16 cellular contexts compared by ENCODE assay signal in the genomic region with DNA sequence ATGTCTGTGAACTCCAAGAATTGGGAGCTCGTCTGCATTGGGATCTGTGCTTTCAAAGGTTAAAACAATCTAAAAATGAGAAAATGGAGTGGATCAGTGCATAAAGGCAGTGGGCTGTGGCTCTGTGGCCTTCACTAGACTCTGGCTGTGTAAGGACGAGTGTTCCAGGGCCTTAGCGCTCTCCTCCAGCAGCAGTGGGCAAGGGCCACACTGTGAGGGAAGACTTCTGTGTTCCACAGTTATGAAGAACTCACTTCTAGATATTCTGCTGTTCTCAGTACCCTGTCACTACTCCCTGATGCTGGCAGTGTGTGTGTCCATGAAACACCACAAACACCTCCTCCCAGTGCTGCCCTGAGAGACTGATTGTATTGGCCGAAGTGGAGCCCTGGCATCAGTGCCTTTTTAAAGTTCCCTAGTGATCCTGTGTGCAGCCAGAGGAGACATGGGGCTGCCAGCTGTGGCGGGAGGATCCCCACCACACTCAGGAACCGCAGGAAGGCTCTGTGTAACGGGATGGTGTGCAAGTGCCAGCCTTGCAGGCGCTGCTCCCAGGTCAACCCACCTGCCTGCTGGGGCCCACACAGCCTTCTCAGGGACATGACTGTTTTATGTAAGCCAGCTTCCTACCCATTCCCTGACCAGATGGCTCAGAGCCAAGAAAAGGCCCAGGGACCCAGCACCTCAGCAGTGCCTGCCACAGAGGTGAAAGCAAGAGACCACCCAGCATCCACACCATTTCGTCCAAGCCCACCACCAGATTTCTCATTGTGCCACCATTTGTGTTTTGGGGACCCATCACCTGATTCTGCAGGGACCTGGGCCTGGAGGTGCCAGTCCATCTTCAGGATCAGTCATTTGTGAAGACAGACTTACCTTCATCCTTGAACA. TPM values are rescaled to one million over a fixed set of nuclear protein-coding genes. Genes with fewer than 3 reads are reported as not detected.
DNase-seq lines count a peak whose midpoint lies in the region; ATAC-seq and TF ChIP-seq lines count a peak whose summit lies in the region.
"Had no signal": no experiment of that assay in that cellular context is flagged by ENCODE, and none has a peak within 500 bp of the region (broad histone marks: within the 10 kb centered on the region; RNA-seq: fewer than 3 reads in every experiment).

No MANE protein-coding gene starts in this region.

- H3K79me2 ChIP-seq in OCI-LY7 (ENCODE audit: insufficient read depth, low read depth, low read length): no peaks in the 10 kb centered on the region
- H3K79me2 ChIP-seq: hepatocyte had no signal

- H3K36me3 ChIP-seq in esophagus muscularis mucosa (peaks cover 0 to 30% (median 12%) of the 10 kb centered on the region in 4 donors), OCI-LY7 (ENCODE audit: insufficient read depth, low read length) (peaks cover 43% of the 10 kb centered on the region; the same call in 1 of the 2 replicates), Caco-2 (ENCODE audit: control insufficient read depth, insufficient read depth, low read length) (no peaks in the 10 kb centered on the region)

- H2AFZ ChIP-seq in OCI-LY7 (ENCODE audit: low read length): no peak overlapping the region
- H2AFZ ChIP-seq: hepatocyte had no signal

- H3K27ac ChIP-seq in esophagus muscularis mucosa (replicated peaks in 1 of 4): peak overlapping the region; percentile 42 to 68 (median 48)
- H3K27ac ChIP-seq in OCI-LY7 (ENCODE audit: low read depth, low read length, poor library complexity, severe bottlenecking): no peak overlapping the region
- H3K27ac ChIP-seq: colonic mucosa, hepatocyte had no signal

- no peaks in the 10 kb centered on the region for H3K9me3 Mint-ChIP-seq in CD14-positive monocyte
- no peaks in the 10 kb centered on the region for H3K9me3 Mint-ChIP-seq in osteocyte (ENCODE audit: unreplicated experiment)
- no peaks in the 10 kb centered on the region for H3K9me3 Mint-ChIP-seq in Caco-2 (ENCODE audit: unreplicated experiment)
- no peaks in the 10 kb centered on the region for H3K9me3 Mint-ChIP-seq in activated CD4-positive, alpha-beta T cell treated with anti-CD3 and anti-CD28 coated beads for 36 hours (ENCODE audit: low read depth)

- intact Hi-C loops in CD14-positive monocyte (cut with micrococcal nuclease): no loop called here
- intact Hi-C loops in esophagus muscularis mucosa (cut with DNase I): no loop called here
- intact Hi-C loops in OCI-LY7 (cut with micrococcal nuclease; ENCODE audit: unreplicated experiment): no loop called here
- intact Hi-C loops in Caco-2 (cut with micrococcal nuclease; ENCODE audit: unreplicated experiment): no loop called here
- intact Hi-C loops in activated CD4-positive, alpha-beta T cell treated with anti-CD3 and anti-CD28 coated beads for 36 hours (cut with DNase I, micrococcal nuclease): no loop called here

- DNase-seq in CD14-positive monocyte (ENCODE audit: low spot score) (peak; percentile 32), esophagus muscularis mucosa (ENCODE audit: extremely low spot score) (no peak), osteocyte (ENCODE audit: extremely low spot score, unreplicated experiment) (no peak), germinal center (ENCODE audit: low spot score) (no peak), OCI-LY7 (ENCODE audit: low spot score) (no peak), Caco-2 (no peak)
- no peak for DNase-seq in activated CD4-positive, alpha-beta T cell treated with anti-CD3 and anti-CD28 coated beads for 36 hours
- DNase-seq: amygdala; colonic mucosa; NCI-H2171; retina; stimulated activated CD8-positive, alpha-beta memory T cell treated with anti-CD3 and anti-CD28 coated beads, Interleukin-4, amount 100 ng/mL, for 48 hours had no signal

- WGBS in esophagus muscularis mucosa: 75% methylated on average over 9 of the region's 9 CpGs

- no peak overlapping the region for H3K4me3 Mint-ChIP-seq in CD14-positive monocyte
- H3K4me3 Mint-ChIP-seq in osteocyte (ENCODE audit: unreplicated experiment): no peak overlapping the region
- H3K4me3 Mint-ChIP-seq in Caco-2 (ENCODE audit: unreplicated experiment): no peak overlapping the region
- no peak overlapping the region for H3K4me3 Mint-ChIP-seq in activated CD4-positive, alpha-beta T cell treated with anti-CD3 and anti-CD28 coated beads for 36 hours
- H3K4me3 Mint-ChIP-seq: B cell had no signal

- H3K4me1 ChIP-seq in esophagus muscularis mucosa (peaks cover 53 to 86% (median 78%) of the 10 kb centered on the region in 4 donors), OCI-LY7 (ENCODE audit: insufficient read depth, low read length, poor library complexity, severe bottlenecking) (no peaks in the 10 kb centered on the region), Caco-2 (no peaks in the 10 kb centered on the region)
- H3K4me1 ChIP-seq: colonic mucosa had no signal

- POLR2A ChIA-PET in OCI-LY7 (lab: Charles Lee): interaction anchor here (0.7 to 0.8 kb wide), 2 partner anchors 9 to 85 kb away, joined by 3 to 4 read pairs; no protein-coding TSS in a partner anchor
- POLR2A ChIA-PET in Caco-2 (lab: Charles Lee): no interaction called here
- POLR2A ChIA-PET in activated CD4-positive, alpha-beta T cell treated with anti-CD3 and anti-CD28 coated beads for 36 hours (lab: Charles Lee): no interaction called here

- H3K4me1 Mint-ChIP-seq in CD14-positive monocyte: peaks cover 12% of the 10 kb centered on the region
- peaks cover 30% of the 10 kb centered on the region for H3K4me1 Mint-ChIP-seq in osteocyte (ENCODE audit: unreplicated experiment)
- H3K4me1 Mint-ChIP-seq in Caco-2 (ENCODE audit: low read depth, unreplicated experiment): no peaks in the 10 kb centered on the region
- no peaks in the 10 kb centered on the region for H3K4me1 Mint-ChIP-seq in activated CD4-positive, alpha-beta T cell treated with anti-CD3 and anti-CD28 coated beads for 36 hours
- H3K4me1 Mint-ChIP-seq: B cell had no signal

- H3K27me3 Mint-ChIP-seq in CD14-positive monocyte (ENCODE audit: low read depth in 3 of 3) (peaks cover 0 to 2% (median 0%) of the 10 kb centered on the region in 3 donors), osteocyte (ENCODE audit: unreplicated experiment) (no peaks in the 10 kb centered on the region), Caco-2 (ENCODE audit: insufficient read depth, unreplicated experiment) (no peaks in the 10 kb centered on the region)
- H3K27me3 Mint-ChIP-seq in activated CD4-positive, alpha-beta T cell treated with anti-CD3 and anti-CD28 coated beads for 36 hours: no peaks in the 10 kb centered on the region
- H3K27me3 Mint-ChIP-seq: B cell had no signal

- H3K27ac Mint-ChIP-seq in CD14-positive monocyte (peak overlapping the region in 2 of 7 donors; percentile 23 to 55), osteocyte (ENCODE audit: unreplicated experiment) (peak overlapping the region; percentile 57), Caco-2 (ENCODE audit: unreplicated experiment) (no peak overlapping the region)
- H3K27ac Mint-ChIP-seq in activated CD4-positive, alpha-beta T cell treated with anti-CD3 and anti-CD28 coated beads for 36 hours: no peak overlapping the region
- H3K27ac Mint-ChIP-seq: B cell had no signal

- CTCF ChIA-PET in OCI-LY7 (lab: Charles Lee; ENCODE audit: unreplicated experiment): no interaction called here
- CTCF ChIA-PET in Caco-2 (lab: Charles Lee): no interaction called here
- CTCF ChIA-PET in activated CD4-positive, alpha-beta T cell treated with anti-CD3 and anti-CD28 coated beads for 36 hours (lab: Charles Lee): interaction anchor here (1.2 kb wide), 1 partner anchor 9 kb away, joined by 3 read pairs; no protein-coding TSS in a partner anchor

- TF ChIP-seq EP300 in Ishikawa (IDR thresholded peaks at IDR 0.05; ENCODE audit: borderline replicate concordance) (no peak), esophagus muscularis mucosa (IDR thresholded peaks at IDR 0.05) (no peak)

- no peaks in the 10 kb centered on the region for H3K9me3 ChIP-seq in esophagus muscularis mucosa
- H3K9me3 ChIP-seq in OCI-LY7 (ENCODE audit: low read length): no peaks in the 10 kb centered on the region
- no peaks in the 10 kb centered on the region for H3K9me3 ChIP-seq in Caco-2
- H3K9me3 ChIP-seq: colonic mucosa had no signal

- no peaks in the 10 kb centered on the region for H4K20me1 ChIP-seq in OCI-LY7 (ENCODE audit: insufficient read depth, low read length)

- no peak overlapping the region for H3K4me2 ChIP-seq in OCI-LY7 (ENCODE audit: low read length)
- H3K4me2 ChIP-seq: hepatocyte had no signal

- TF ChIP-seq RAD21 in Ishikawa (IDR thresholded peaks at IDR 0.05; ENCODE audit: low read depth): no peak

- TF ChIP-seq CTCF in CD14-positive monocyte (IDR thresholded peaks at IDR 0.05): no peak
- TF ChIP-seq CTCF in esophagus muscularis mucosa (IDR thresholded peaks at IDR 0.05): no peak
- no peak for TF ChIP-seq CTCF in osteocyte (IDR thresholded peaks at IDR 0.05)
- no peak for TF ChIP-seq CTCF in OCI-LY7 (conservative IDR thresholded peaks at IDR 0.05; ENCODE audit: low read length)
- no peak for TF ChIP-seq CTCF in Caco-2 (IDR thresholded peaks at IDR 0.05; ENCODE audit: insufficient read depth in 1 of 2, low read depth in 1 of 2, low read length in 1 of 2, severe bottlenecking in 1 of 2, unreplicated experiment in 1 of 2)

- H3K36me3 Mint-ChIP-seq in CD14-positive monocyte: no peaks in the 10 kb centered on the region
- peaks cover 21% of the 10 kb centered on the region for H3K36me3 Mint-ChIP-seq in osteocyte (ENCODE audit: unreplicated experiment)
- no peaks in the 10 kb centered on the region for H3K36me3 Mint-ChIP-seq in Caco-2 (ENCODE audit: insufficient read depth, unreplicated experiment)
- no peaks in the 10 kb centered on the region for H3K36me3 Mint-ChIP-seq in activated CD4-positive, alpha-beta T cell treated with anti-CD3 and anti-CD28 coated beads for 36 hours (ENCODE audit: low read depth)

- H3K9me2 ChIP-seq in OCI-LY7 (ENCODE audit: insufficient read depth, low read length): no peaks in the 10 kb centered on the region

- no peak for TF ChIP-seq POLR2A in esophagus muscularis mucosa (IDR thresholded peaks at IDR 0.05; ENCODE audit: low read depth)

- BruUV-seq in OCI-LY7 (replicated peaks; lab: Mats Ljungman, UMichigan) (no TSS peak), Caco-2 (replicated peaks; lab: Mats Ljungman, UMichigan) (no TSS peak)

- ATAC-seq in activated CD4-positive, alpha-beta T cell treated with anti-CD3 and anti-CD28 coated beads for 36 hours: no peak
- ATAC-seq: esophagus mucosa had no signal

- no peaks in the 10 kb centered on the region for H3K27me3 ChIP-seq in esophagus muscularis mucosa
- no peaks in the 10 kb centered on the region for H3K27me3 ChIP-seq in Caco-2 (replicated peaks; ENCODE audit: control insufficient read depth, insufficient read depth, low read length)
- H3K27me3 ChIP-seq: colonic mucosa, hepatocyte had no signal

- H3K4me3 ChIP-seq in esophagus muscularis mucosa (no peak overlapping the region), OCI-LY7 (ENCODE audit: low read depth, low read length, poor library complexity, severe bottlenecking) (no peak overlapping the region), Caco-2 (ENCODE audit: low read depth, low read length) (no peak overlapping the region)
- H3K4me3 ChIP-seq: colonic mucosa, hepatocyte had no signal

RNA-seq across cellular contexts. Expression of a gene that starts 40.4 kb away (rescaled TPM):
- polyA plus RNA-seq in CD14-positive monocyte: 100 to 1,000 TPM; 107 to 118 TPM
- 10 to 100 TPM; 21.7 to 44.4 (median 40.6) TPM for total RNA-seq in esophagus muscularis mucosa
- 69.8 and 73.4 TPM in 2 replicates for total RNA-seq in osteocyte
- 4.4 and 9.1 TPM in 2 replicates for total RNA-seq in OCI-LY7 (2014; rRNA removed; shearing (Covaris generic))
- total RNA-seq in OCI-LY7 (2022): 14.0 and 14.5 TPM in 2 replicates
- total RNA-seq in Caco-2 (2022): 6.2 TPM in 2 replicates
- 1 to 10 TPM; 8.3 to 9.6 TPM for total RNA-seq in activated CD4-positive, alpha-beta T cell treated with anti-CD3 and anti-CD28 coated beads for 36 hours
